In genomic region chr12:110312581-110313360, GRCh38 we compare ENCODE assay signal across 8 cellular contexts. TPM values are rescaled to one million over a fixed set of nuclear protein-coding genes. Genes with fewer than 3 reads are reported as not detected.
DNase-seq lines count a peak whose midpoint lies in the region; TF ChIP-seq lines count a peak whose summit lies in the region.

No MANE protein-coding gene starts in this region.

- no peaks in the 10 kb centered on the region for H3K9me3 ChIP-seq in sigmoid colon

- no peaks in the 10 kb centered on the region for H3K27me3 ChIP-seq in sigmoid colon

- no peaks in the 10 kb centered on the region for H3K36me3 ChIP-seq in sigmoid colon

- no peaks in the 10 kb centered on the region for H3K27me3 Mint-ChIP-seq in glutamatergic neuron (ENCODE audit: unreplicated experiment)

- H3K4me1 ChIP-seq in sigmoid colon, result peaks cover 0 to 58% (median 39%) of the 10 kb centered on the region in 4 donors

- no peak for TF ChIP-seq EP300 in sigmoid colon (IDR thresholded peaks at IDR 0.05)

- H3K4me1 Mint-ChIP-seq in glutamatergic neuron (ENCODE audit: low read depth, unreplicated experiment), result peaks cover 4% of the 10 kb centered on the region

- H3K4me3 ChIP-seq in epithelial cell of proximal tubule (ENCODE audit: low read depth, low read length) (no peak overlapping the region), sigmoid colon (no peak overlapping the region)

- H3K27ac Mint-ChIP-seq in glutamatergic neuron (ENCODE audit: unreplicated experiment), result no peak overlapping the region

- TF ChIP-seq POLR2A in sigmoid colon (IDR thresholded peaks at IDR 0.05), result no peak

- no peaks in the 10 kb centered on the region for H3K36me3 Mint-ChIP-seq in glutamatergic neuron (ENCODE audit: unreplicated experiment)

- 87 to 90% methylated on average over 10 of the region's 10 CpGs for WGBS in sigmoid colon, 2 donors

- TF ChIP-seq CTCF in epithelial cell of proximal tubule (conservative IDR thresholded peaks at IDR 0.05; ENCODE audit: low read depth, low read length) (no peak), sigmoid colon (IDR thresholded peaks at IDR 0.05) (no peak), glutamatergic neuron (IDR thresholded peaks at IDR 0.05; ENCODE audit: partially characterized antibody, unreplicated experiment) (no peak)

- H3K9me3 Mint-ChIP-seq in glutamatergic neuron (ENCODE audit: unreplicated experiment), result peaks cover 5% of the 10 kb centered on the region

- DNase-seq in GM04504 (ENCODE audit: low read depth) (peak; percentile 37), RKO (ENCODE audit: low spot score) (peak; percentile 76), epithelial cell of proximal tubule (ENCODE audit: low read depth) (peak; percentile 83), sigmoid colon (peak; percentile 72), glutamatergic neuron (no peak), NCI-H446 (lab: John Stamatoyannopoulos, UW) (no peak), NCI-H345 treated with DMSO at 0.1 percent for 48 hours (lab: John Stamatoyannopoulos, UW; ENCODE audit: unreplicated experiment) (no peak)
- DNase-seq in stimulated activated CD4-positive, alpha-beta T cell treated with anti-CD3 and anti-CD28 coated beads, Interleukin-4, amount 100 ng/mL, for 24 hours, result no peak

- peak overlapping the region in 3 of 4 donors; percentile 30 to 39 (median 38) for H3K27ac ChIP-seq in sigmoid colon

- no peak overlapping the region for H3K4me3 Mint-ChIP-seq in glutamatergic neuron (ENCODE audit: unreplicated experiment)

- intact Hi-C loops in sigmoid colon (cut with DNase I), result no loop called here

RNA-seq across cellular contexts. Expression of gene ATP2A2, which starts 31.7 kb away (rescaled TPM):
- total RNA-seq in epithelial cell of proximal tubule (93.5 and 129 TPM in 2 replicates), sigmoid colon (100 to 1,000 TPM in 2 of 4 donors, 10 to 100 TPM in 2; 79.5 to 121 (median 93.7) TPM), glutamatergic neuron (ENCODE audit: unreplicated experiment) (269 TPM)
- 100 to 1,000 TPM in 1 of 3 donors, 10 to 100 TPM in 2; 16.6 to 115 (median 16.8) TPM for polyA plus RNA-seq in sigmoid colon

Comparison
In these comparisons a context has a peak if more than half of its experiments do, and no peak if none do; other contexts are left out.
1. DNase-seq: peak in GM04504 (single experiment), RKO (single experiment), epithelial cell of proximal tubule (single experiment) and sigmoid colon (single experiment); none in glutamatergic neuron (single experiment), stimulated activated CD4-positive, alpha-beta T cell treated with anti-CD3 and anti-CD28 coated beads, Interleukin-4, amount 100 ng/mL, for 24 hours (single experiment), NCI-H446 (0 of 2) and NCI-H345 treated with DMSO at 0.1 percent for 48 hours (single experiment).